Comparison of ENCODE assay signal across 17 cellular contexts in genomic region chr19:16860118-16860517, GRCh38. TPM values are rescaled to one million over a fixed set of nuclear protein-coding genes. Genes with fewer than 3 reads are reported as not detected.
DNase-seq lines count a peak whose midpoint lies in the region; ATAC-seq and TF ChIP-seq lines count a peak whose summit lies in the region.
"Had no signal": no experiment of that assay in that cellular context is flagged by ENCODE, and none has a peak within 500 bp of the region (broad histone marks: within the 10 kb centered on the region; RNA-seq: fewer than 3 reads in every experiment).

No MANE protein-coding gene starts in this region.

- TF ChIP-seq CTCF in foreskin fibroblast (IDR thresholded peaks at IDR 0.05; ENCODE audit: low read depth, low read length) (no peak), ovary (IDR thresholded peaks at IDR 0.05) (no peak)

- H3K4me1 ChIP-seq in ovary (ENCODE audit: insufficient read depth): no peaks in the 10 kb centered on the region
- H3K4me1 ChIP-seq: HAP-1 had no signal

- ATAC-seq in HG03442 (IDR thresholded peaks at IDR 0.05; ENCODE audit: unreplicated experiment): no peak

- intact Hi-C loops in ovary (cut with DNase I): no loop called here

- DNase-seq in NCI-H2171 treated with DMSO at 0.1 percent for 48 hours (lab: John Stamatoyannopoulos, UW): peak; percentile 48
- no peak for DNase-seq in NCI-H2171 (lab: John Stamatoyannopoulos, UW)
- no peak for DNase-seq in SK-N-MC (ENCODE audit: low read depth, low spot score)
- peak; percentile 86 to 94 for DNase-seq in foreskin fibroblast
- no peak for DNase-seq in medulla oblongata (ENCODE audit: extremely low spot score)
- DNase-seq in NCI-H82 treated with DMSO at 0.1 percent for 48 hours (lab: John Stamatoyannopoulos, UW; ENCODE audit: unreplicated experiment): no peak
- no peak for DNase-seq in ovary
- DNase-seq: 8988T; AML-193; CD4-positive, alpha-beta memory T cell; Karpas-422; NCI-H1417; NCI-H1930; NCI-H526 treated with DMSO at 0.1 percent for 48 hours; NK-92 treated with Interleukin-12 subunit alpha and Interleukin-12 subunit beta, amount 100 ng/mL, for 24 hours had no signal

- no peak for TF ChIP-seq EP300 in ovary (IDR thresholded peaks at IDR 0.05)

- H3K27ac ChIP-seq in SK-N-MC (no peak overlapping the region), ovary (no peak overlapping the region)

- WGBS in ovary, 3 donors: 92 to 94% (median 92%) methylated on average over 20 of the region's 20 CpGs

- H3K4me3 ChIP-seq in SK-N-MC (no peak overlapping the region), foreskin fibroblast (ENCODE audit: low read depth in 1 of 2, low read length in 2 of 2) (no peak overlapping the region), ovary (no peak overlapping the region)
- H3K4me3 ChIP-seq: HAP-1 had no signal

- peak overlapping the region; percentile 20 for H3K9ac ChIP-seq in SK-N-MC (ENCODE audit: insufficient read length)

- H3K9me3 ChIP-seq in SK-N-MC (ENCODE audit: low read depth, low read length): no peaks in the 10 kb centered on the region
- H3K9me3 ChIP-seq in ovary: no peaks in the 10 kb centered on the region
- H3K9me3 ChIP-seq: HAP-1 had no signal

- H3K36me3 ChIP-seq in SK-N-MC (ENCODE audit: insufficient read depth, low read length) (peaks cover 23% of the 10 kb centered on the region; the same call in 1 of the 2 replicates), ovary (no peaks in the 10 kb centered on the region)

- no peak for TF ChIP-seq POLR2A in ovary (IDR thresholded peaks at IDR 0.05)

- H3K27me3 ChIP-seq in ovary: no peaks in the 10 kb centered on the region

RNA-seq across cellular contexts. Expression of gene F2RL3, which starts 28.7 kb away (rescaled TPM):
- total RNA-seq in ovary: 1 to 10 TPM in 3 of 7 donors, under 1 TPM in 4; 0.08 to 5.4 (median 0.92) TPM
- 1 to 10 TPM in 1 of 2 donors, under 1 TPM in 1; 0.40 to 2.2 TPM for polyA plus RNA-seq in ovary
- total RNA-seq: CD4-positive, alpha-beta memory T cell had no signal
- polyA plus RNA-seq: CD4-positive, alpha-beta memory T cell had no signal

RNA-seq across cellular contexts. Expression of gene SIN3B, which starts 30.9 kb away (rescaled TPM):
- 10 to 100 TPM; 45.1 to 92.0 (median 68.3) TPM for total RNA-seq in ovary
- polyA plus RNA-seq in ovary: 10 to 100 TPM; 35.3 to 43.9 TPM

Comparison
In these comparisons a context has a peak if more than half of its experiments do, and no peak if none do; other contexts are left out.
1. DNase-seq: peak in NCI-H2171 treated with DMSO at 0.1 percent for 48 hours (single experiment) and foreskin fibroblast (2 of 2); none in NCI-H2171 (single experiment), SK-N-MC (single experiment), medulla oblongata (single experiment), NCI-H82 treated with DMSO at 0.1 percent for 48 hours (single experiment) and ovary (0 of 5).